8 cellular contexts compared by ENCODE assay signal in the genomic region with DNA sequence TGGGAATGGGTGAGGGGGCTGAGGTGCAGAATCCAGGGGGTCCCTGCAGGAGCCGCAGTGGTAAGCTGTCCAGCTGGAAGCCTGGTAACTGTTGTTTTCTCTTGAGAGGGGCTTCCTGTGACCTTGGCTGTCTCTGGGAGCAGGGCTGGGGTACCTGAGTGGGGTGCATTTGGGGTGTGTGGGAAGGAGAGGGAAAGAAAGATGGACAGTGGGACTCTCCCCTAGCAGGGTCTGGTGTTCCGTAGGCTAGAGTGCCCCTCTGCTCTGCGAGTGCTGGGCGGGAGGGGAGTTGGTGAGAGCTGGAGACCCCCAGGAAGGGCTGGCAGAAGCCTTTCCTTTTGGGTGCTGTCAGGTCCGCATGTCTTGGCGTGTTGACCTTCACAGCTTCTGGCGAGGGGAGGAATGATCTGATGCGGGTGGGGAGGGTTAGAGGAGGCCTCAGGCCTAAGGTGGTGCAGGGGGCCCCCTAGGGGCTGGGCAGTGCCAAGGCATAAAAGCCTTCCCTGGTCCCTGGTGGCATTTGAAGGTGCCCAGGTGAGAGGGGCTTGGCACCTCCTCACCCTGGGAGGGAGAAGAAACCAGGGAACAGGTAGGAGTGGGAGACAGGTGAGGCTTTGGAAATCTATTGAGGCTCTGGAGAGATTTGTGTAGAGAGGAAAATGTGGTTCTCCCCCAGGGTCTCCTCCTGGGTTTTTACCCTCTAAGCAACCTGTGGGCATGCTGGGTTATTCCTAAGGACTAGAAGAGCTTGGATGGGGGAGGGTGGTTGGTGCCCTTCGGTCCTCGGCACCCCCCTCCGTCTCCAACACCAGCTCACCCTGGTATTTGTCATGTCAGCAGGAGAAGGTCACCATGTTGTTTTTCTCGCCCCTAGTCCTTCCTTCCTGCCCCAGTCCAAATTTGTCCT. TPM values are rescaled to one million over a fixed set of nuclear protein-coding genes. Genes with fewer than 3 reads are reported as not detected.
DNase-seq lines count a peak whose midpoint lies in the region; ATAC-seq and TF ChIP-seq lines count a peak whose summit lies in the region.

No MANE protein-coding gene starts in this region.

- peak overlapping the region; percentile 100 for H3K27ac Mint-ChIP-seq in stimulated activated naive CD8-positive, alpha-beta T cell treated with anti-CD3 and anti-CD28 coated beads, Interleukin-15, amount 100 ng/mL, for 72 hours

- TF ChIP-seq CTCF in AG09309 (IDR thresholded peaks at IDR 0.05; ENCODE audit: control insufficient read depth, insufficient read depth, low read depth, low read length, missing control alignments): peak; percentile 87
- peak; percentile 79 for TF ChIP-seq CTCF in GM13977 (IDR thresholded peaks at IDR 0.05; ENCODE audit: extremely low read depth, insufficient read depth, missing control alignments)

- H3K9me3 Mint-ChIP-seq in stimulated activated naive CD8-positive, alpha-beta T cell treated with anti-CD3 and anti-CD28 coated beads, Interleukin-15, amount 100 ng/mL, for 72 hours: no peaks in the 10 kb centered on the region

- no peaks in the 10 kb centered on the region for H3K9me3 ChIP-seq in mesodermal cell (ENCODE audit: control insufficient read depth, low read length)

- peaks cover 31% of the 10 kb centered on the region for H3K4me1 ChIP-seq in mesodermal cell (ENCODE audit: control insufficient read depth, insufficient read depth, low read length, poor library complexity, severe bottlenecking)

- in situ Hi-C loops in GM13977 (cut with MboI; ENCODE audit: low pct_unique_long_range_greater_than_20kb, low sequenced_read_pairs, unreplicated experiment): loop anchor here (10.0 kb wide), 1 partner anchor 301 kb away; no protein-coding TSS in a partner anchor

- peaks cover 26% of the 10 kb centered on the region for H3K36me3 ChIP-seq in mesodermal cell (ENCODE audit: control insufficient read depth, insufficient read depth, low read length)

- peak overlapping the region; percentile 90 for H3K4me3 ChIP-seq in AG09309 (ENCODE audit: control insufficient read depth, low read depth, low read length)
- H3K4me3 ChIP-seq in mesodermal cell (ENCODE audit: extremely low read depth, insufficient read depth, low read length, poor library complexity, severe bottlenecking): peak overlapping the region; percentile 96

- H3K4me1 Mint-ChIP-seq in stimulated activated naive CD8-positive, alpha-beta T cell treated with anti-CD3 and anti-CD28 coated beads, Interleukin-15, amount 100 ng/mL, for 72 hours: peaks cover 62% of the 10 kb centered on the region

- peak overlapping the region; percentile 87 to 93 for H3K4me3 Mint-ChIP-seq in stimulated activated naive CD8-positive, alpha-beta T cell treated with anti-CD3 and anti-CD28 coated beads, Interleukin-15, amount 100 ng/mL, for 72 hours

- DNase-seq in AG09309 (ENCODE audit: low read depth) (no peak), GM13977 (ENCODE audit: low spot score) (peak; percentile 79), NCI-H1930 (lab: John Stamatoyannopoulos, UW) (peak; percentile 28 to 45), ecto neural progenitor cell (ENCODE audit: low spot score) (peak; percentile 59)
- peak; percentile 24 for DNase-seq in activated CD4-positive, alpha-beta T cell treated with anti-CD3 and anti-CD28 coated beads for 1 hour
- peak; percentile 75 to 77 for DNase-seq in stimulated activated naive CD8-positive, alpha-beta T cell treated with anti-CD3 and anti-CD28 coated beads, Interleukin-15, amount 100 ng/mL, for 72 hours

- WGBS in mesodermal cell (ENCODE audit: insufficient coverage in 2 of 2), 2 experiments: 67 to 72% methylated on average over 9 to 11 of the region's 12 CpGs

- H3K27ac ChIP-seq in mesodermal cell (ENCODE audit: low read depth, low read length, severe bottlenecking): no peak overlapping the region

- H3K27me3 Mint-ChIP-seq in stimulated activated naive CD8-positive, alpha-beta T cell treated with anti-CD3 and anti-CD28 coated beads, Interleukin-15, amount 100 ng/mL, for 72 hours: no peaks in the 10 kb centered on the region

- ATAC-seq in stimulated activated naive CD8-positive, alpha-beta T cell treated with anti-CD3 and anti-CD28 coated beads, Interleukin-15, amount 100 ng/mL, for 72 hours: peak; percentile 39
- no peak for ATAC-seq in GM18861 (IDR thresholded peaks at IDR 0.05; ENCODE audit: unreplicated experiment)

RNA-seq across cellular contexts. Expression of a gene that starts 3.3 kb away (rescaled TPM):
- polyA plus RNA-seq in mesodermal cell (2013, experiment 1 of 2): 43.2 TPM
- polyA plus RNA-seq in mesodermal cell (2013, experiment 2 of 2): 48.8 TPM
